24 cellular contexts compared by ENCODE assay signal in genomic region chr17:13462161-13462560, GRCh38.
DNase-seq lines count a peak whose midpoint lies in the region; ATAC-seq and TF ChIP-seq lines count a peak whose summit lies in the region.
"Had no signal": no experiment of that assay in that cellular context is flagged by ENCODE, and none has a peak within 500 bp of the region (broad histone marks: within the 10 kb centered on the region; RNA-seq: fewer than 3 reads in every experiment).

No MANE protein-coding gene starts in this region.

- H3K9me3 ChIP-seq in spleen, result no peaks in the 10 kb centered on the region
- H3K9me3 ChIP-seq: adrenal gland; BLaER1 treated with 17β-estradiol and CSF1 and Interleukin-3, amounts not matched to agents 10 nM and 100 nM; heart left ventricle; prostate gland had no signal

- no peaks in the 10 kb centered on the region for H3K36me3 ChIP-seq in spleen
- H3K36me3 ChIP-seq: adrenal gland; BLaER1 treated with 17β-estradiol and CSF1 and Interleukin-3, amounts not matched to agents 10 nM and 100 nM; heart left ventricle; neural progenitor cell; prostate gland; WERI-Rb-1 had no signal

- intact Hi-C loops in spleen (cut with DNase I; ENCODE audit: low total_unique reads) (no loop called here), left colon (cut with DNase I, micrococcal nuclease) (no loop called here)

- no peak for TF ChIP-seq POLR2A in spleen (IDR thresholded peaks at IDR 0.05)

- DNase-seq in GM04504 (ENCODE audit: low read depth) (peak; percentile 67), SK-N-DZ (ENCODE audit: low spot score) (peak; percentile 17), fibroblast of mammary gland (ENCODE audit: low read depth) (peak; percentile 88), spleen (no peak), left colon (no peak), iPS-NIHi11 (ENCODE audit: low spot score) (no peak)
- DNase-seq: activated CD8-positive, alpha-beta memory T cell treated with anti-CD3 and anti-CD28 coated beads, Interleukin-2, amount 50 U/mL, for 48 hours; activated gamma-delta T cell; adrenal gland; Calu3; caudate nucleus; NCI-H1436; NCI-H774; SIG-M5; stimulated activated CD4-positive, alpha-beta T cell treated with anti-CD3 and anti-CD28 coated beads, Interleukin-4, amount 100 ng/mL, for 24 hours; stimulated activated naive CD8-positive, alpha-beta T cell treated with anti-CD3 and anti-CD28 coated beads, Interleukin-15, amount 100 ng/mL, for 72 hours; T-helper 2 cell; trophoblast cell; WERI-Rb-1 had no signal

- 92 to 100% (median 97%) methylated on average over 1 of the region's 1 CpG for WGBS in spleen, 5 donors

- ATAC-seq in left colon (no peak), HG03159 (IDR thresholded peaks at IDR 0.05; ENCODE audit: unreplicated experiment) (no peak)
- ATAC-seq: heart left ventricle; stimulated activated naive CD8-positive, alpha-beta T cell treated with anti-CD3 and anti-CD28 coated beads, Interleukin-15, amount 100 ng/mL, for 72 hours had no signal

- no peaks in the 10 kb centered on the region for H3K4me1 ChIP-seq in spleen
- H3K4me1 ChIP-seq: adrenal gland, neural progenitor cell, prostate gland had no signal

- TF ChIP-seq CTCF in fibroblast of mammary gland (conservative IDR thresholded peaks at IDR 0.05; ENCODE audit: control insufficient read depth, insufficient read depth, low read depth, low read length), result no peak
- TF ChIP-seq CTCF in spleen (IDR thresholded peaks at IDR 0.05 in 8 of 11, conservative IDR thresholded peaks at IDR 0.05 in 3 of 11), result no peak

- no peaks in the 10 kb centered on the region for H3K27me3 ChIP-seq in spleen (replicated peaks in 1 of 7)
- H3K27me3 ChIP-seq: adrenal gland; BLaER1 treated with 17β-estradiol and CSF1 and Interleukin-3, amounts not matched to agents 10 nM and 100 nM; heart left ventricle; neural progenitor cell had no signal

- H3K27ac ChIP-seq in spleen, result peak overlapping the region in 5 of 8 donors; percentile 42 to 63 (median 54)
- H3K27ac ChIP-seq: adrenal gland; BLaER1 treated with 17β-estradiol and CSF1 and Interleukin-3, amounts not matched to agents 10 nM and 100 nM; heart left ventricle; neural progenitor cell; prostate gland; WERI-Rb-1 had no signal

- H3K4me3 ChIP-seq in fibroblast of mammary gland (ENCODE audit: control insufficient read depth, low read depth, low read length) (no peak overlapping the region), spleen (no peak overlapping the region)
- H3K4me3 ChIP-seq: adrenal gland; BLaER1 treated with 17β-estradiol and CSF1 and Interleukin-3, amounts not matched to agents 10 nM and 100 nM; heart left ventricle; neural progenitor cell; prostate gland had no signal

Comparison
In these comparisons a context has a peak if more than half of its experiments do, and no peak if none do; other contexts are left out.
1. DNase-seq: peak in GM04504 (single experiment), SK-N-DZ (single experiment) and fibroblast of mammary gland (single experiment); none in spleen (single experiment), left colon (0 of 2) and iPS-NIHi11 (single experiment).